Comparison of ENCODE assay signal across 1 cellular context in genomic region chr16:32646780-32647179, GRCh38.
A peak's percentile ranks its signal among the peaks of the same experiment; 100 is the strongest.
TF ChIP-seq lines count a peak whose summit lies in the region.

No MANE protein-coding gene starts in this region.

TF ChIP-seq in HEK293, 187 proteins besides CTCF, POLR2A, EP300 and RAD21:
- TF ChIP-seq, protein P1, sequence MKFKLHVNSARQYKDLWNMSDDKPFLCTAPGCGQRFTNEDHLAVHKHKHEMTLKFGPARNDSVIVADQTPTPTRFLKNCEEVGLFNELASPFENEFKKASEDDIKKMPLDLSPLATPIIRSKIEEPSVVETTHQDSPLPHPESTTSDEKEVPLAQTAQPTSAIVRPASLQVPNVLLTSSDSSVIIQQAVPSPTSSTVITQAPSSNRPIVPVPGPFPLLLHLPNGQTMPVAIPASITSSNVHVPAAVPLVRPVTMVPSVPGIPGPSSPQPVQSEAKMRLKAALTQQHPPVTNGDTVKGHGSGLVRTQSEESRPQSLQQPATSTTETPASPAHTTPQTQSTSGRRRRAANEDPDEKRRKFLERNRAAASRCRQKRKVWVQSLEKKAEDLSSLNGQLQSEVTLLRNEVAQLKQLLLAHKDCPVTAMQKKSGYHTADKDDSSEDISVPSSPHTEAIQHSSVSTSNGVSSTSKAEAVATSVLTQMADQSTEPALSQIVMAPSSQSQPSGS (tag by site-specific recombination; IDR thresholded peaks at IDR 0.05; ENCODE audit: low read depth) = peak; percentile 74
